1 cellular context compared by ENCODE assay signal in the genomic region with DNA sequence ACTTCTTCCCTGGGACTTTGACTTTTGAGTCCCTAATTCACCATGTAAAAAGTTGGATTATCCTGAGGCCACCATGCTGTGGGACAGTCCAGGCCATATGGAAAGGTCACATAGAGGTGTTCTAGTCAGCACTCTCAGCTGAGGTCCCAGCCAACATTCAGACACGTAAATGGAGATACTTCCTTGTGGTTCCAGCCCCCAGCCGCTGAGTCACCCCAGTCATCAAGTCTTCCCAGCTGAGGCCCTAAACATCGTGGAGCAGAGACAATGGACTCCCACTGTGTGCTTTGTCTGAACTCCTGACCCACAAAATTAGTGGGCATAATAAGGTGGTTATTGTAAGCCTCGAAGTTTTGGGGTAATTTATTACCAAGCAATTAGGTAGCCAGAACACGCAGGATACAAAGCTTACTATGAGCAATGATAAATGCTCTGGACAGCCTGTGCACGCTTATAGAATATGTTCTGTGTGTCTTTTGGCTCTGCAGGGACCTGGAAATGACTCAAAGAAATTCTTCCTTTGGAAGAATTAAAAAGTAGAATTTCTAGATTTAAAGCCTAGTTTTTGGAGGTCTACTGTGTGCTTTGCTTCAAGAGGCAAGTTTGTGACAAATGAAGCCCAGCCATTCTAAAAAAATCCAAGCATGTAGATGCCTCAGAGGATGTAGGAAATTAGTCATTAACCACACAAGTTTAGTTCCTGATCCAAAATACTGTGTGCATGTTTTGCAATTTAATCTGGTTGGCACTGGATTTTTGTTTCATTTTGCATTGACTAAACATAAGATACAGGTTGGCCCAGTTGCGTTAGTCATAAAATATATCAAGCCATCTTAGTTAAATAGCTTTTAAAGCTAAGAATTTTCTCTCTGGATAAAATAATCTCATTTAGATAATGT.
TF ChIP-seq lines count a peak whose summit lies in the region.

No MANE protein-coding gene starts in this region.

TF ChIP-seq in K562, 482 proteins besides CTCF, POLR2A, EP300 and RAD21 (continued from another document):
- TF ChIP-seq, protein P1, sequence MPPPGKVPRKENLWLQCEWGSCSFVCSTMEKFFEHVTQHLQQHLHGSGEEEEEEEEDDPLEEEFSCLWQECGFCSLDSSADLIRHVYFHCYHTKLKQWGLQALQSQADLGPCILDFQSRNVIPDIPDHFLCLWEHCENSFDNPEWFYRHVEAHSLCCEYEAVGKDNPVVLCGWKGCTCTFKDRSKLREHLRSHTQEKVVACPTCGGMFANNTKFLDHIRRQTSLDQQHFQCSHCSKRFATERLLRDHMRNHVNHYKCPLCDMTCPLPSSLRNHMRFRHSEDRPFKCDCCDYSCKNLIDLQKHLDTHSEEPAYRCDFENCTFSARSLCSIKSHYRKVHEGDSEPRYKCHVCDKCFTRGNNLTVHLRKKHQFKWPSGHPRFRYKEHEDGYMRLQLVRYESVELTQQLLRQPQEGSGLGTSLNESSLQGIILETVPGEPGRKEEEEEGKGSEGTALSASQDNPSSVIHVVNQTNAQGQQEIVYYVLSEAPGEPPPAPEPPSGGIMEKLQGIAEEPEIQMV (tag; conservative IDR thresholded peaks at IDR 0.05; ENCODE audit: low read depth) = no peak
- TF ChIP-seq LEF1 (IDR thresholded peaks at IDR 0.05) = no peak
- TF ChIP-seq RCOR1 (IDR thresholded peaks at IDR 0.05; ENCODE audit: borderline replicate concordance in 1 of 2, low read depth in 2 of 2, low read length in 2 of 2) = no peak
- TF ChIP-seq SREBF1 (IDR thresholded peaks at IDR 0.05; ENCODE audit: borderline replicate concordance, low read depth, low read length) = no peak
- 0 out of 2 replicates have a peak, but pooled peaks have one; percentile 27 for TF ChIP-seq FOSL1 (tag; conservative IDR thresholded peaks at IDR 0.05)
- TF ChIP-seq TAF1 (IDR thresholded peaks at IDR 0.05; ENCODE audit: control insufficient read depth, extremely low read depth, insufficient read depth, low read length, severe bottlenecking) = no peak
- no peak for TF ChIP-seq CHD4 (IDR thresholded peaks at IDR 0.05; ENCODE audit: insufficient read depth, insufficient replicate concordance, low read depth, low read length, poor library complexity, severe bottlenecking)
- no peak for TF ChIP-seq KDM2B (CRISPR knock-in tag; IDR thresholded peaks at IDR 0.05)
- TF ChIP-seq ZNF76 (CRISPR knock-in tag; IDR thresholded peaks at IDR 0.05; ENCODE audit: borderline replicate concordance) = no peak
- TF ChIP-seq ZNF586 (CRISPR knock-in tag; conservative IDR thresholded peaks at IDR 0.05) = no peak
- no peak for TF ChIP-seq OTX1 (CRISPR knock-in tag; IDR thresholded peaks at IDR 0.05)
- no peak for TF ChIP-seq ZNF23 (CRISPR knock-in tag; IDR thresholded peaks at IDR 0.05)
- TF ChIP-seq BRCA1 (IDR thresholded peaks at IDR 0.05) = no peak
- no peak for TF ChIP-seq BRCA1 (CRISPR knock-in tag; IDR thresholded peaks at IDR 0.05)
